ENCODE assay signal across 1 cellular context in the genomic region with DNA sequence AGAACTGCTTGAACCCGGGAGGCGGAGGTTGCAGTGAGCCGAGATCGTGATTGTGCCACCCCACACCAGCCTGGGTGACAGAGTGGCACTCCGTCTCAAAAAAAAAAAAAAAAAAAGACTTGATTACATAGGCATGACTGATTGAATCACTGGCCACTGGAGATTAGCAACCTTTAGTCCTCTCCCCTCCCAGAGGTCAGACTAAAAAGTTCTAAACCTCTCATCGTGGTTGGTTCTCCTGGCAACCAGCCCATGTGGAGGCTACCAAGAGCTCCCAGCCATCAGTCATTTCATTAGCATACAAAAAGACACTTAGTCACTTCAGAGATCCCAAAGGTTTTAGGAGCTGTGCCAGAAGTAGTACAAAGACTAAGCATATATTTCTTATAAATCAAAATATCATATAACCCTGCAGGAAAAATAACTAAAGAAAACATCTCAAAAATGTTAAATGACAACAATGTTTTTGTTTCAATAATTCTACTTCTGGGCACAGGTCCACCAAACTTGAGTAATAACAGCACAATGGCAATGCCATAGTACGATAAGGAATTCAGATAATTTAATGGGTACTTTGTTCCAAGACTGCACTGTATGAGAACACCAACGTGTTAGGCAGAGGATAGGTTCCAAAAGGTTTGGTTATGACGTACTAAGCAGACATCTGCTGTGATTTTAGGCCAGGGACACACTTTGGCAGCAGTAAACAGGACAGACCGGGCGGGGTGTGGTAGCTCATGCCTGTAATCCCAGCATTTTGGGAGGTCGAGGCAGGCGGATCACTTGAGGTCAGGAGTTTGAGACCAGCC.
A peak's percentile ranks its signal among the peaks of the same experiment; 100 is the strongest.
TF ChIP-seq lines count a peak whose summit lies in the region.

No MANE protein-coding gene starts in this region.

TF ChIP-seq in HEK293, 187 proteins besides CTCF, POLR2A, EP300 and RAD21 (continued from another document):
- TF ChIP-seq ZNF692 (tag by site-specific recombination; IDR thresholded peaks at IDR 0.05) (0 out of 2 replicates have a peak, but pooled peaks have one; percentile 29), ZNF626 (tag by site-specific recombination; IDR thresholded peaks at IDR 0.05) (no peak), ZNF639 (tag by site-specific recombination; IDR thresholded peaks at IDR 0.05) (0 out of 2 replicates have a peak, but pooled peaks have one; percentile 15), ZNF629 (tag by site-specific recombination; IDR thresholded peaks at IDR 0.05) (peak; percentile 31; the same call in 1 of the 2 replicates), FEZF1 (tag by site-specific recombination; IDR thresholded peaks at IDR 0.05) (peak; percentile 51), KLF7 (tag by site-specific recombination; IDR thresholded peaks at IDR 0.05; ENCODE audit: borderline replicate concordance) (no peak), YY2 (tag by site-specific recombination; IDR thresholded peaks at IDR 0.05) (no peak), IKZF3 (tag by site-specific recombination; IDR thresholded peaks at IDR 0.05) (0 out of 2 replicates have a peak, but pooled peaks have one; percentile 5), OSR2 (tag by site-specific recombination; IDR thresholded peaks at IDR 0.05) (peak; percentile 74), ZNF623 (tag by site-specific recombination; IDR thresholded peaks at IDR 0.05) (no peak), ZNF426 (tag by site-specific recombination; IDR thresholded peaks at IDR 0.05) (no peak), SP3 (tag by site-specific recombination; IDR thresholded peaks at IDR 0.05) (no peak), ZNF24 (tag by site-specific recombination; IDR thresholded peaks at IDR 0.05) (no peak), ZNF366 (tag by site-specific recombination; conservative IDR thresholded peaks at IDR 0.05) (peak; percentile 42; the same call in 1 of the 2 replicates), ZNF362 (tag by site-specific recombination; IDR thresholded peaks at IDR 0.05) (0 out of 2 replicates have a peak, but pooled peaks have one; percentile 26), ZNF600 (tag by site-specific recombination; IDR thresholded peaks at IDR 0.05) (peak; percentile 35; the same call in 1 of the 2 replicates), ZNF664 (tag by site-specific recombination; IDR thresholded peaks at IDR 0.05) (peak; percentile 59; the same call in 1 of the 2 replicates), PRDM6 (tag by site-specific recombination; IDR thresholded peaks at IDR 0.05) (peak; percentile 89), ZBTB20 (tag by site-specific recombination; IDR thresholded peaks at IDR 0.05) (0 out of 2 replicates have a peak, but pooled peaks have one; percentile 12), ZXDB (tag by site-specific recombination; IDR thresholded peaks at IDR 0.05) (0 out of 2 replicates have a peak, but pooled peaks have one; percentile 13)
- TF ChIP-seq, protein P1, sequence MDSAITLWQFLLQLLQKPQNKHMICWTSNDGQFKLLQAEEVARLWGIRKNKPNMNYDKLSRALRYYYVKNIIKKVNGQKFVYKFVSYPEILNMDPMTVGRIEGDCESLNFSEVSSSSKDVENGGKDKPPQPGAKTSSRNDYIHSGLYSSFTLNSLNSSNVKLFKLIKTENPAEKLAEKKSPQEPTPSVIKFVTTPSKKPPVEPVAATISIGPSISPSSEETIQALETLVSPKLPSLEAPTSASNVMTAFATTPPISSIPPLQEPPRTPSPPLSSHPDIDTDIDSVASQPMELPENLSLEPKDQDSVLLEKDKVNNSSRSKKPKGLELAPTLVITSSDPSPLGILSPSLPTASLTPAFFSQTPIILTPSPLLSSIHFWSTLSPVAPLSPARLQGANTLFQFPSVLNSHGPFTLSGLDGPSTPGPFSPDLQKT (IDR thresholded peaks at IDR 0.05; ENCODE audit: borderline replicate concordance, low read depth, low read length) = no peak
